ENCODE assay signal across 33 cellular contexts in the genomic region with DNA sequence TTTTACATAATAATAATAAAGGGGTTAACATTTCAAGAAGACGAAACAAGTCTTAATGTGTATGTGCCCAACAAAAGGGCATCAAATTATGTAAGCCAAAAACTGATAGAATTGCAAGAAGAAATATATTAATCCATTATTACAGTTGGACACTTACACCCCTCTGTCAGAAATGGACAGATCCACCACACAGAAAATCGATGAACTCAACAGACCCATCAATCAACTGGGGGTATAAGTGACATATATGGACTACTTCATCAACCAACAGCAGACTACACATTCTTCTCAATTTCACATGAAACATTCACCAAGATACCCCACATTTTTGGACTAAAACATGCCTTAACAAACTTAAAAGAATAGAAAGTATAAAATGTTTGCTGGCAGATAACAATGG.
"Had no signal": no experiment of that assay in that cellular context is flagged by ENCODE, and none has a peak within 500 bp of the region (broad histone marks: within the 10 kb centered on the region; RNA-seq: fewer than 3 reads in every experiment).

No MANE protein-coding gene starts in this region.

- H3K27ac ChIP-seq: adrenal gland, ascending aorta, body of pancreas, brain microvascular endothelial cell, breast epithelium, cardiac muscle cell had no signal

- FAIRE-seq: astrocyte, bronchial epithelial cell had no signal

- H3K4me3 ChIP-seq: adrenal gland, ascending aorta, body of pancreas, breast epithelium, cardiac muscle cell had no signal

- H3K36me3 ChIP-seq: adrenal gland, ascending aorta, brain microvascular endothelial cell, breast epithelium, cardiac muscle cell had no signal

- ATAC-seq: activated naive CD4-positive, alpha-beta T cell treated with anti-CD3 and anti-CD28 coated beads, Interleukin-2, amount 50 U/mL, for 72 hours; activated naive CD8-positive, alpha-beta T cell treated with anti-CD3 and anti-CD28 coated beads, Interleukin-2, amount 50 U/mL, for 24 hours; activated T-cell treated with anti-CD3 and anti-CD28 coated beads, Interleukin-2, amount 50 U/mL, for 4 hours; activated T-cell treated with anti-CD3 and anti-CD28 coated beads, Interleukin-2, amount 50 U/mL, for 72 hours; activated T-helper 17 cell treated with anti-CD3 and anti-CD28 coated beads, Interleukin-2, amount 50 U/mL, for 72 hours; body of pancreas had no signal

- H3K27me3 ChIP-seq: adrenal gland, ascending aorta, body of pancreas, brain microvascular endothelial cell, breast epithelium, cardiac muscle cell had no signal

- DNase-seq: activated effector memory CD4-positive, alpha-beta T cell treated with anti-CD3 and anti-CD28 coated beads, Interleukin-2, amount 50 U/mL, for 16 hours; activated effector memory CD4-positive, alpha-beta T cell treated with Interleukin-2 at 50 U/mL for 16 hours; activated gamma-delta T cell; activated gamma-delta T cell treated with Interleukin-2 at 50 U/mL for 16 hours; activated naive CD4-positive, alpha-beta T cell; activated naive CD4-positive, alpha-beta T cell treated with anti-CD3 and anti-CD28 coated beads for 36 hours; activated naive CD4-positive, alpha-beta T cell treated with anti-CD3 and anti-CD28 coated beads, Interleukin-2, amount 10 ng/mL, durations not matched to agents 7 days and 5 days; activated naive CD4-positive, alpha-beta T cell treated with anti-CD3 and anti-CD28 coated beads, Interleukin-2, amount 50 U/mL, for 16 hours; activated naive CD4-positive, alpha-beta T cell treated with Interleukin-2 at 50 U/mL for 16 hours; activated naive CD8-positive, alpha-beta T cell treated with anti-CD3 and anti-CD28 coated beads for 36 hours; activated naive CD8-positive, alpha-beta T cell treated with anti-CD3 and anti-CD28 coated beads, Interleukin-2, amount 10 ng/mL, durations not matched to agents 7 days and 5 days; activated naive CD8-positive, alpha-beta T cell treated with anti-CD3 and anti-CD28 coated beads, Interleukin-2, amount 50 U/mL, for 24 hours; activated T-cell treated with anti-CD3 and anti-CD28 coated beads, Interleukin-2, amount 50 U/mL, for 1 hour; activated T-cell treated with anti-CD3 and anti-CD28 coated beads, Interleukin-2, amount 50 U/mL, for 24 hours; activated T-cell treated with anti-CD3 and anti-CD28 coated beads, Interleukin-2, amount 50 U/mL, for 4 hours; activated T-cell treated with anti-CD3 and anti-CD28 coated beads, Interleukin-2, amount 50 U/mL, for 48 hours; activated T-cell treated with anti-CD3 and anti-CD28 coated beads, Interleukin-2, amount 50 U/mL, for 72 hours; adrenal gland; amniotic stem cell; amygdala; anterior cingulate cortex; aorta; body of pancreas; brain microvascular endothelial cell; central memory CD4-positive, alpha-beta T cell; cerebellar nuclear complex had no signal

- H3K4me1 ChIP-seq: adrenal gland, ascending aorta, body of pancreas, breast epithelium had no signal

- H3K9me3 ChIP-seq: ascending aorta, body of pancreas had no signal
